In genomic region chr3:149971403-149972075, GRCh38 we compare ENCODE assay signal across 1 cellular context.
TF ChIP-seq lines count a peak whose summit lies in the region.

No MANE protein-coding gene starts in this region.

TF ChIP-seq in HEK293, 187 proteins besides CTCF, POLR2A, EP300 and RAD21 (continued from another document):
- TF ChIP-seq ZIC2 (tag by site-specific recombination; IDR thresholded peaks at IDR 0.05): no peak
- peak; percentile 71; the same call in 1 of the 2 replicates for TF ChIP-seq ZBTB8A (tag by site-specific recombination; IDR thresholded peaks at IDR 0.05)
- TF ChIP-seq ZFHX2 (tag by site-specific recombination; conservative IDR thresholded peaks at IDR 0.05): peak; percentile 77
- peak; percentile 83; the same call in 1 of the 2 replicates for TF ChIP-seq ZBTB20 (tag by site-specific recombination; IDR thresholded peaks at IDR 0.05)
- no peak for TF ChIP-seq ZNF701 (tag by site-specific recombination; IDR thresholded peaks at IDR 0.05)
- no peak for TF ChIP-seq ZNF292 (tag by site-specific recombination; IDR thresholded peaks at IDR 0.05; ENCODE audit: borderline replicate concordance, low read depth)
- no peak for TF ChIP-seq ZNF585B (tag by site-specific recombination; IDR thresholded peaks at IDR 0.05)
- TF ChIP-seq HIC1 (tag by site-specific recombination; IDR thresholded peaks at IDR 0.05): peak; percentile 91
- TF ChIP-seq ZXDB (tag by site-specific recombination; IDR thresholded peaks at IDR 0.05): peak; percentile 72; the same call in 1 of the 2 replicates
- TF ChIP-seq ZNF146 (tag by site-specific recombination; IDR thresholded peaks at IDR 0.05): no peak
- TF ChIP-seq ZNF280D (tag by site-specific recombination; IDR thresholded peaks at IDR 0.05): no peak
